ENCODE assay signal across 1 cellular context in genomic region chr4:187301923-187302322, GRCh38.
TF ChIP-seq lines count a peak whose summit lies in the region.

No MANE protein-coding gene starts in this region.

TF ChIP-seq in SK-N-SH, 30 proteins besides CTCF, POLR2A, EP300 and RAD21 (continued from another document):
- TF ChIP-seq, protein P1, sequence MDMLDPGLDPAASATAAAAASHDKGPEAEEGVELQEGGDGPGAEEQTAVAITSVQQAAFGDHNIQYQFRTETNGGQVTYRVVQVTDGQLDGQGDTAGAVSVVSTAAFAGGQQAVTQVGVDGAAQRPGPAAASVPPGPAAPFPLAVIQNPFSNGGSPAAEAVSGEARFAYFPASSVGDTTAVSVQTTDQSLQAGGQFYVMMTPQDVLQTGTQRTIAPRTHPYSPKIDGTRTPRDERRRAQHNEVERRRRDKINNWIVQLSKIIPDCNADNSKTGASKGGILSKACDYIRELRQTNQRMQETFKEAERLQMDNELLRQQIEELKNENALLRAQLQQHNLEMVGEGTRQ (IDR thresholded peaks at IDR 0.05; ENCODE audit: borderline replicate concordance, low read depth, low read length), result no peak
- TF ChIP-seq, protein P2, sequence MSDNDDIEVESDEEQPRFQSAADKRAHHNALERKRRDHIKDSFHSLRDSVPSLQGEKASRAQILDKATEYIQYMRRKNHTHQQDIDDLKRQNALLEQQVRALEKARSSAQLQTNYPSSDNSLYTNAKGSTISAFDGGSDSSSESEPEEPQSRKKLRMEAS (IDR thresholded peaks at IDR 0.05; ENCODE audit: low read depth), result no peak
- no peak for TF ChIP-seq RFX5 (IDR thresholded peaks at IDR 0.05; ENCODE audit: low read length)
- TF ChIP-seq GABPA (IDR thresholded peaks at IDR 0.05; ENCODE audit: low read depth), result no peak
- TF ChIP-seq ELF1 (IDR thresholded peaks at IDR 0.05), result no peak
- TF ChIP-seq SIN3A (IDR thresholded peaks at IDR 0.05; ENCODE audit: borderline replicate concordance, low read depth, low read length), result no peak
- no peak for TF ChIP-seq CHD2 (IDR thresholded peaks at IDR 0.05; ENCODE audit: low read length, partially characterized antibody)
- TF ChIP-seq, protein P3, sequence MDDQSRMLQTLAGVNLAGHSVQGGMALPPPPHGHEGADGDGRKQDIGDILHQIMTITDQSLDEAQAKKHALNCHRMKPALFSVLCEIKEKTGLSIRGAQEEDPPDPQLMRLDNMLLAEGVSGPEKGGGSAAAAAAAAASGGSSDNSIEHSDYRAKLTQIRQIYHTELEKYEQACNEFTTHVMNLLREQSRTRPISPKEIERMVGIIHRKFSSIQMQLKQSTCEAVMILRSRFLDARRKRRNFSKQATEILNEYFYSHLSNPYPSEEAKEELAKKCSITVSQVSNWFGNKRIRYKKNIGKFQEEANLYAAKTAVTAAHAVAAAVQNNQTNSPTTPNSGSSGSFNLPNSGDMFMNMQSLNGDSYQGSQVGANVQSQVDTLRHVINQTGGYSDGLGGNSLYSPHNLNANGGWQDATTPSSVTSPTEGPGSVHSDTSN (IDR thresholded peaks at IDR 0.05), result no peak
- TF ChIP-seq TAF1 (IDR thresholded peaks at IDR 0.05; ENCODE audit: borderline replicate concordance, low read depth, low read length), result no peak
- TF ChIP-seq FOXJ3 (CRISPR knock-in tag; IDR thresholded peaks at IDR 0.05), result no peak
- TF ChIP-seq POLR2AphosphoS5 (IDR thresholded peaks at IDR 0.05; ENCODE audit: low read depth, low read length), result no peak
- no peak for TF ChIP-seq JUND (IDR thresholded peaks at IDR 0.05)
- no peak for TF ChIP-seq GATA2 (CRISPR knock-in tag; IDR thresholded peaks at IDR 0.05)
